36 cellular contexts compared by ENCODE assay signal in genomic region chr6:43647613-43648012, GRCh38. TPM values are rescaled to one million over a fixed set of nuclear protein-coding genes. Genes with fewer than 3 reads are reported as not detected.
"Had no signal": no experiment of that assay in that cellular context is flagged by ENCODE, and none has a peak within 500 bp of the region (broad histone marks: within the 10 kb centered on the region; RNA-seq: fewer than 3 reads in every experiment).

No MANE protein-coding gene starts in this region.

- H3K27ac ChIP-seq: body of pancreas, brain microvascular endothelial cell, breast epithelium, VCaP had no signal

- H3K36me3 Mint-ChIP-seq: activated CD8-positive, alpha-beta memory T cell treated with anti-CD3 and anti-CD28 coated beads, Interleukin-2, amount 10 ng/mL, durations not matched to agents 7 days and 5 days had no signal

- FAIRE-seq: astrocyte, TTC549 had no signal

- H3K4me3 Mint-ChIP-seq: activated B cell treated with CpG ODN at 0.5 μM for 24 hours; activated CD4-positive, alpha-beta memory T cell treated with anti-CD3 and anti-CD28 coated beads, Interleukin-2, amount 10 ng/mL, durations not matched to agents 7 days and 5 days; activated CD4-positive, alpha-beta T cell treated with anti-CD3 and anti-CD28 coated beads for 36 hours; activated CD4-positive, alpha-beta T cell treated with anti-CD3 and anti-CD28 coated beads, Interleukin-2, amount 10 ng/mL, durations not matched to agents 7 days and 5 days; activated CD8-positive, alpha-beta memory T cell treated with anti-CD3 and anti-CD28 coated beads, Interleukin-2, amount 10 ng/mL, durations not matched to agents 7 days and 5 days; activated CD8-positive, alpha-beta T cell treated with anti-CD3 and anti-CD28 coated beads, Interleukin-2, amount 10 ng/mL, durations not matched to agents 7 days and 5 days; activated naive CD4-positive, alpha-beta T cell treated with anti-CD3 and anti-CD28 coated beads, Interleukin-2, amount 10 ng/mL, durations not matched to agents 7 days and 5 days; activated naive CD4-positive, alpha-beta T cell treated with anti-CD3 and anti-CD28 coated beads, Interleukin-2, amount 50 U/mL, for 24 hours; activated naive CD8-positive, alpha-beta T cell; activated naive CD8-positive, alpha-beta T cell treated with anti-CD3 and anti-CD28 coated beads, Interleukin-2, amount 10 ng/mL, durations not matched to agents 7 days and 5 days; activated naive CD8-positive, alpha-beta T cell treated with anti-CD3 and anti-CD28 coated beads, Interleukin-2, amount 50 U/mL, for 24 hours; activated T-cell treated with anti-CD3 and anti-CD28 coated beads, Interleukin-2, amount 50 U/mL, for 24 hours; T-cell; T-helper 2 cell treated with Interferon-gamma antibody and Interleukin-4, amounts not matched to agents 5 μg/mL and 100 μg/mL, for 36 hours had no signal

- H3K27me3 ChIP-seq: body of pancreas, brain microvascular endothelial cell, breast epithelium had no signal

- DNase-seq: activated B cell treated with CpG ODN at 0.5 μM for 24 hours; activated CD4-positive, alpha-beta memory T cell treated with anti-CD3 and anti-CD28 coated beads, Interleukin-2, amount 10 ng/mL, durations not matched to agents 7 days and 5 days; activated CD4-positive, alpha-beta T cell treated with anti-CD3 and anti-CD28 coated beads for 36 hours; activated CD4-positive, alpha-beta T cell treated with anti-CD3 and anti-CD28 coated beads for 48 hours; activated CD4-positive, alpha-beta T cell treated with anti-CD3 and anti-CD28 coated beads, Interleukin-2, amount 10 ng/mL, durations not matched to agents 7 days and 5 days; activated CD4-positive, alpha-beta T cell treated with anti-CD3 and anti-CD28 coated beads, Interleukin-2, amount 50 U/mL, for 48 hours; activated CD4-positive, CD25-positive, alpha-beta regulatory T cell treated with anti-CD3 and anti-CD28 coated beads, Interleukin-2, amount 50 U/mL, for 72 hours; activated CD8-positive, alpha-beta memory T cell treated with anti-CD3 and anti-CD28 coated beads for 24 hours; activated CD8-positive, alpha-beta memory T cell treated with anti-CD3 and anti-CD28 coated beads, Interleukin-2, amount 10 ng/mL, durations not matched to agents 7 days and 5 days; activated CD8-positive, alpha-beta memory T cell treated with anti-CD3 and anti-CD28 coated beads, Interleukin-2, amount 50 U/mL, for 48 hours; activated CD8-positive, alpha-beta T cell treated with anti-CD3 and anti-CD28 coated beads, Interleukin-2, amount 10 ng/mL, durations not matched to agents 7 days and 5 days; activated effector memory CD4-positive, alpha-beta T cell treated with Interleukin-2 at 50 U/mL for 16 hours; activated gamma-delta T cell; activated naive CD4-positive, alpha-beta T cell treated with anti-CD3 and anti-CD28 coated beads, Interleukin-2, amount 10 ng/mL, durations not matched to agents 7 days and 5 days; activated naive CD4-positive, alpha-beta T cell treated with Interleukin-2 at 50 U/mL for 16 hours; activated naive CD8-positive, alpha-beta T cell treated with anti-CD3 and anti-CD28 coated beads, Interleukin-2, amount 10 ng/mL, durations not matched to agents 7 days and 5 days; activated naive CD8-positive, alpha-beta T cell treated with anti-CD3 and anti-CD28 coated beads, Interleukin-2, amount 50 U/mL, for 24 hours; activated T-cell treated with anti-CD3 and anti-CD28 coated beads, Interleukin-2, amount 50 U/mL, for 24 hours; activated T-cell treated with anti-CD3 and anti-CD28 coated beads, Interleukin-2, amount 50 U/mL, for 48 hours; amniotic stem cell; aorta; body of pancreas; brain microvascular endothelial cell; central memory CD4-positive, alpha-beta T cell; T-cell; T-helper 2 cell; T-helper 9 cell had no signal

- H3K27ac Mint-ChIP-seq: activated B cell treated with CpG ODN at 0.5 μM for 24 hours; activated CD4-positive, alpha-beta memory T cell treated with anti-CD3 and anti-CD28 coated beads, Interleukin-2, amount 10 ng/mL, durations not matched to agents 7 days and 5 days; activated CD4-positive, alpha-beta T cell treated with anti-CD3 and anti-CD28 coated beads for 36 hours; activated CD4-positive, alpha-beta T cell treated with anti-CD3 and anti-CD28 coated beads, Interleukin-2, amount 10 ng/mL, durations not matched to agents 7 days and 5 days; activated CD8-positive, alpha-beta memory T cell treated with anti-CD3 and anti-CD28 coated beads, Interleukin-2, amount 10 ng/mL, durations not matched to agents 7 days and 5 days; activated CD8-positive, alpha-beta T cell treated with anti-CD3 and anti-CD28 coated beads, Interleukin-2, amount 10 ng/mL, durations not matched to agents 7 days and 5 days; activated naive CD4-positive, alpha-beta T cell treated with anti-CD3 and anti-CD28 coated beads, Interleukin-2, amount 10 ng/mL, durations not matched to agents 7 days and 5 days; activated naive CD4-positive, alpha-beta T cell treated with anti-CD3 and anti-CD28 coated beads, Interleukin-2, amount 50 U/mL, for 24 hours; activated naive CD8-positive, alpha-beta T cell; activated naive CD8-positive, alpha-beta T cell treated with anti-CD3 and anti-CD28 coated beads, Interleukin-2, amount 10 ng/mL, durations not matched to agents 7 days and 5 days; activated T-cell treated with anti-CD3 and anti-CD28 coated beads, Interleukin-2, amount 50 U/mL, for 24 hours; activated T-helper 2 cell treated with anti-CD3 and anti-CD28 coated beads, Interferon-gamma antibody, Interleukin-2, Interleukin-4, amounts not matched to agents 10 μg/mL and 5 μg/mL and 100 μg/mL, durations not matched to agents 14 hours and 24 hours and 36 hours; T-cell; T-helper 2 cell treated with Interferon-gamma antibody and Interleukin-4, amounts not matched to agents 5 μg/mL and 100 μg/mL, for 36 hours had no signal

- H3K36me3 ChIP-seq: breast epithelium had no signal

- H3K4me3 ChIP-seq: body of pancreas, breast epithelium had no signal

- H3K27me3 Mint-ChIP-seq: activated B cell treated with CpG ODN at 0.5 μM for 24 hours; activated CD4-positive, alpha-beta T cell treated with anti-CD3 and anti-CD28 coated beads for 36 hours; activated CD4-positive, alpha-beta T cell treated with anti-CD3 and anti-CD28 coated beads, Interleukin-2, amount 10 ng/mL, durations not matched to agents 7 days and 5 days; activated CD8-positive, alpha-beta memory T cell treated with anti-CD3 and anti-CD28 coated beads, Interleukin-2, amount 10 ng/mL, durations not matched to agents 7 days and 5 days; activated naive CD4-positive, alpha-beta T cell treated with anti-CD3 and anti-CD28 coated beads, Interleukin-2, amount 50 U/mL, for 24 hours; activated naive CD8-positive, alpha-beta T cell; activated naive CD8-positive, alpha-beta T cell treated with anti-CD3 and anti-CD28 coated beads, Interleukin-2, amount 50 U/mL, for 24 hours; activated T-cell treated with anti-CD3 and anti-CD28 coated beads, Interleukin-2, amount 50 U/mL, for 24 hours; T-cell had no signal

- H3K9me3 ChIP-seq: body of pancreas, breast epithelium had no signal

- H3K4me1 ChIP-seq: breast epithelium had no signal

- ATAC-seq: activated CD4-positive, alpha-beta T cell treated with anti-CD3 and anti-CD28 coated beads for 36 hours; activated CD8-positive, alpha-beta memory T cell treated with anti-CD3 and anti-CD28 coated beads, Interleukin-2, amount 10 ng/mL, durations not matched to agents 7 days and 5 days; activated CD8-positive, alpha-beta T cell treated with anti-CD3 and anti-CD28 coated beads, Interleukin-2, amount 10 ng/mL, durations not matched to agents 7 days and 5 days; activated naive CD8-positive, alpha-beta T cell treated with anti-CD3 and anti-CD28 coated beads, Interleukin-2, amount 50 U/mL, for 24 hours; body of pancreas; T-cell had no signal

RNA-seq across cellular contexts. Expression of gene RSPH9, which starts 2.8 kb away (rescaled TPM):
- total RNA-seq: activated B cell treated with CpG ODN at 0.5 μM for 24 hours; activated CD4-positive, alpha-beta memory T cell treated with anti-CD3 and anti-CD28 coated beads, Interleukin-2, amount 10 ng/mL, durations not matched to agents 7 days and 5 days; activated CD4-positive, alpha-beta T cell treated with anti-CD3 and anti-CD28 coated beads for 36 hours; activated CD4-positive, alpha-beta T cell treated with anti-CD3 and anti-CD28 coated beads, Interleukin-2, amount 10 ng/mL, durations not matched to agents 7 days and 5 days; activated CD8-positive, alpha-beta memory T cell treated with anti-CD3 and anti-CD28 coated beads, Interleukin-2, amount 10 ng/mL, durations not matched to agents 7 days and 5 days; activated CD8-positive, alpha-beta T cell treated with anti-CD3 and anti-CD28 coated beads, Interleukin-2, amount 10 ng/mL, durations not matched to agents 7 days and 5 days; activated naive CD8-positive, alpha-beta T cell treated with anti-CD3 and anti-CD28 coated beads, Interleukin-2, amount 10 ng/mL, durations not matched to agents 7 days and 5 days; activated T-helper 2 cell treated with anti-CD3 and anti-CD28 coated beads, Interferon-gamma antibody, Interleukin-2, Interleukin-4, amounts not matched to agents 10 μg/mL and 5 μg/mL and 100 μg/mL, durations not matched to agents 14 hours and 24 hours and 36 hours; body of pancreas; breast epithelium; T-cell; T-helper 1 cell treated with Interleukin-12 subunit alpha and Interleukin-12 subunit beta and Interleukin-4 antibody, amounts not matched to agents 30 ng/mL and 1 ng/mL, for 36 hours had no signal
